Comparison of ENCODE assay signal across 12 cellular contexts in genomic region chr21:33364830-33365229, GRCh38. TPM values are rescaled to one million over a fixed set of nuclear protein-coding genes. Genes with fewer than 3 reads are reported as not detected.
DNase-seq lines count a peak whose midpoint lies in the region; ATAC-seq, FAIRE-seq and TF ChIP-seq lines count a peak whose summit lies in the region.
"Had no signal": no experiment of that assay in that cellular context is flagged by ENCODE, and none has a peak within 500 bp of the region (broad histone marks: within the 10 kb centered on the region; RNA-seq: fewer than 3 reads in every experiment).

No MANE protein-coding gene starts in this region.

- POLR2A ChIA-PET in K562 (lab: Yijun Ruan, JAX): interaction anchor here (1.7 kb wide), 1 partner anchor 10 kb away, joined by 5 read pairs; no protein-coding TSS in a partner anchor

- H4K20me1 ChIP-seq in K562 (replicated peaks; ENCODE audit: control insufficient read depth, insufficient read depth, low read length): no peaks in the 10 kb centered on the region

- CTCF ChIA-PET in K562 (lab: Yijun Ruan, JAX; ENCODE audit: low intra/inter-chr PET ratio): no interaction called here

- no peak for TF ChIP-seq RAD21 in K562 (CRISPR knock-in tag; conservative IDR thresholded peaks at IDR 0.05 in 1 of 2, IDR thresholded peaks at IDR 0.05 in 1 of 2)

- DNase-seq in HL-60 (ENCODE audit: low read depth in 1 of 2, low spot score in 1 of 2) (no peak), K562 (ENCODE audit: extremely low read depth in 1 of 4, low spot score in 3 of 4) (no peak), GM13976 (ENCODE audit: low spot score) (no peak)
- DNase-seq: CD4-positive, CD25-positive, alpha-beta regulatory T cell; GM23248; H7; IMR-90 had no signal

- no peak for TF ChIP-seq EP300 in K562 (IDR thresholded peaks at IDR 0.05; ENCODE audit: low read length)

- no peak overlapping the region for H3K9ac ChIP-seq in K562 (ENCODE audit: insufficient read depth in 1 of 2, low read depth in 2 of 2, low read length in 2 of 2)
- H3K9ac ChIP-seq: GM23248 had no signal

- in situ Hi-C loops in K562 (cut with MboI) (no loop called here), GM13976 (cut with MboI; ENCODE audit: low sequenced_read_pairs, unreplicated experiment) (loop anchor here (5.0 to 10.0 kb wide), 2 partner anchors 77 to 160 kb away; no protein-coding TSS in a partner anchor)

- peaks cover 13 to 24% of the 10 kb centered on the region in 2 experiments; a peak in 3 of 5 replicates for H3K4me1 ChIP-seq in K562 (replicated peaks in 1 of 2; ENCODE audit: control insufficient read depth in 2 of 2, insufficient read depth in 2 of 2, low read length in 2 of 2)
- H3K4me1 ChIP-seq in neutrophil (ENCODE audit: control insufficient read depth in 1 of 2, insufficient read depth in 1 of 2, low read depth in 1 of 2, low read length in 1 of 2): peaks cover 78 to 80% of the 10 kb centered on the region in 2 experiments

- peaks cover 17% of the 10 kb centered on the region for H3K9me3 ChIP-seq in K562 (replicated peaks; ENCODE audit: control insufficient read depth, insufficient read depth, low read depth, low read length)
- H3K9me3 ChIP-seq in neutrophil: no peaks in the 10 kb centered on the region

- no peaks in the 10 kb centered on the region for H3K9me1 ChIP-seq in K562 (ENCODE audit: control insufficient read depth, insufficient read depth, low read length)

- no peaks in the 10 kb centered on the region for H3K36me3 ChIP-seq in K562 (ENCODE audit: control insufficient read depth, insufficient read depth, low read length)
- peaks cover under 1% of the 10 kb centered on the region for H3K36me3 ChIP-seq in neutrophil

- intact Hi-C loops in K562 (cut with micrococcal nuclease): loop anchor here (5.0 kb wide), 2 partner anchors 98 to 242 kb away; partner anchors contain the start of gene IL10RB

- no peak for TF ChIP-seq CTCF in HL-60 (IDR thresholded peaks at IDR 0.05; ENCODE audit: insufficient read depth, low read length)
- TF ChIP-seq CTCF in K562 (IDR thresholded peaks at IDR 0.05 in 2 of 3, conservative IDR thresholded peaks at IDR 0.05 in 1 of 3; ENCODE audit: insufficient read depth in 2 of 3, low read depth in 1 of 3, low read length in 3 of 3): no peak
- TF ChIP-seq CTCF in neutrophil (IDR thresholded peaks at IDR 0.05): no peak
- TF ChIP-seq CTCF in GM13976 (IDR thresholded peaks at IDR 0.05; ENCODE audit: borderline replicate concordance, control extremely low read depth, extremely low read depth, insufficient read depth, missing control alignments): no peak

- H3K4me3 ChIP-seq in HL-60 (replicated peaks; ENCODE audit: insufficient read depth, low read length) (no peak overlapping the region), K562 (no peak overlapping the region), neutrophil (ENCODE audit: low read depth in 1 of 2, low read length in 1 of 2) (peak overlapping the region; percentile 23 to 27)
- H3K4me3 ChIP-seq: A549, GM23248 had no signal

- BruUV-seq in K562 (replicated peaks; lab: Mats Ljungman, UMichigan): no TSS peak

- no peaks in the 10 kb centered on the region for H3K27me3 ChIP-seq in HL-60 (ENCODE audit: insufficient read depth, poor library complexity, severe bottlenecking)
- no peaks in the 10 kb centered on the region for H3K27me3 ChIP-seq in K562 (ENCODE audit: control insufficient read depth in 2 of 2, insufficient read depth in 2 of 2, low read length in 2 of 2)
- H3K27me3 ChIP-seq in neutrophil: no peaks in the 10 kb centered on the region

- ATAC-seq in K562: no peak
- ATAC-seq in GM21723 (IDR thresholded peaks at IDR 0.05; ENCODE audit: unreplicated experiment): no peak
- no peak for ATAC-seq in HG03025 (IDR thresholded peaks at IDR 0.05; ENCODE audit: low FRiP score, unreplicated experiment)
- ATAC-seq: A549 had no signal

- H2AFZ ChIP-seq in K562 (ENCODE audit: low read depth, low read length): 0 out of 2 replicates have a peak overlapping the region, but pooled peaks have one; percentile 73

- H3K79me2 ChIP-seq in K562 (ENCODE audit: control insufficient read depth, insufficient read depth, low read length): no peaks in the 10 kb centered on the region

- 33% methylated on average over 5 of the region's 5 CpGs for WGBS in K562 (ENCODE audit: insufficient coverage, low coverage, missing lambda C conversion rate)

- no peak overlapping the region for H3K4me2 ChIP-seq in K562 (ENCODE audit: insufficient read depth, low read length)
- H3K4me2 ChIP-seq: A549 had no signal

- H3K27ac ChIP-seq in HL-60 (replicated peaks) (peak overlapping the region; percentile 58), K562 (ENCODE audit: extremely low read depth, low read depth, low read length) (no peak overlapping the region), neutrophil (peak overlapping the region; percentile 94)
- H3K27ac ChIP-seq: A549, GM23248 had no signal

- no peak for TF ChIP-seq POLR2A in K562 (conservative IDR thresholded peaks at IDR 0.05)

- FAIRE-seq in K562 (lab: Jason Lieb, UNC): no peak
- FAIRE-seq: A549, GM18507 had no signal

TF ChIP-seq in K562, 482 proteins besides CTCF, POLR2A, EP300 and RAD21:
- TF ChIP-seq FOS (IDR thresholded peaks at IDR 0.05; ENCODE audit: extremely low read depth, insufficient read length): no peak
- TF ChIP-seq ZNF121 (CRISPR knock-in tag; conservative IDR thresholded peaks at IDR 0.05): peak; percentile 90
- TF ChIP-seq RBM25 (IDR thresholded peaks at IDR 0.05; ENCODE audit: low read depth, low read length, severe bottlenecking): peak; percentile 18
- 0 out of 2 replicates have a peak, but pooled peaks have one; percentile 42 for TF ChIP-seq ZNF512 (tag; IDR thresholded peaks at IDR 0.05)

RNA-seq across cellular contexts. Expression of gene IFNGR2, which starts 38.4 kb away (rescaled TPM):
- total RNA-seq in K562 (2011; cell fraction: chromatin; rRNA removed; ENCODE audit: low replicate concordance): 16.2 and 26.5 TPM in 2 replicates
- total RNA-seq in K562 (2011; cell fraction: nucleolus; rRNA removed): 28.2 and 28.3 TPM in 2 replicates
- total RNA-seq in K562 (2011; cell fraction: nucleoplasm; rRNA removed): 31.7 and 44.8 TPM in 2 replicates
- total RNA-seq in K562 (2014; rRNA removed) (19.4 and 24.2 TPM in 2 replicates), K562 (2014; rRNA removed; fragmentation: Illumina TruSeq; extraction: Trizol) (28.5 and 31.3 TPM in 2 replicates), K562 (2015; rRNA removed; fragmentation: Illumina TruSeq; extraction: Trizol) (31.3 and 36.8 TPM in 2 replicates), K562 (2021) (28.5 and 29.5 TPM in 2 replicates)
- polyA plus RNA-seq in K562 (2011; rRNA removed) (58.0 and 81.8 TPM in 2 replicates), K562 (2014; fragmentation: Illumina TruSeq; extraction: Trizol) (35.4 and 44.8 TPM in 2 replicates), K562 (2014; fragmentation: Nextera tagmentation; extraction: Ambion mirVana) (1 to 10 TPM; 6.7 to 8.4 TPM), K562 (2014; rRNA removed) (27.8 and 32.9 TPM in 2 replicates)
- 45.1 and 64.7 TPM in 2 replicates for polyA plus RNA-seq in K562 (2011; cell fraction: cytosol; rRNA removed)
- polyA plus RNA-seq in K562 (2011; cell fraction: nucleus; rRNA removed): 34.8 and 50.8 TPM in 2 replicates
- polyA plus RNA-seq in K562 (2012): 24.4 and 31.8 TPM in 2 replicates
- polyA minus RNA-seq in K562 (2011; rRNA and poly(A)+ RNA removed): 43.8 and 53.1 TPM in 2 replicates
- 26.9 and 27.4 TPM in 2 replicates for polyA minus RNA-seq in K562 (2011; cell fraction: cytosol; rRNA and poly(A)+ RNA removed)
- polyA minus RNA-seq in K562 (2011; cell fraction: nucleus; rRNA and poly(A)+ RNA removed): 13.1 and 19.8 TPM in 2 replicates

RNA-seq across cellular contexts. Expression of gene IFNAR1, which starts 40.1 kb away (rescaled TPM):
- total RNA-seq in K562 (2011; cell fraction: chromatin; rRNA removed; ENCODE audit: low replicate concordance): 7.7 and 20.5 TPM in 2 replicates
- total RNA-seq in K562 (2011; cell fraction: nucleolus; rRNA removed): 8.7 and 11.3 TPM in 2 replicates
- total RNA-seq in K562 (2011; cell fraction: nucleoplasm; rRNA removed): 13.3 and 24.0 TPM in 2 replicates
- total RNA-seq in K562 (2014; rRNA removed): 8.6 TPM in 2 replicates
- 11.5 and 13.7 TPM in 2 replicates for total RNA-seq in K562 (2014; rRNA removed; fragmentation: Illumina TruSeq; extraction: Trizol)
- total RNA-seq in K562 (2015; rRNA removed; fragmentation: Illumina TruSeq; extraction: Trizol): 10.2 and 12.7 TPM in 2 replicates
- total RNA-seq in K562 (2021): 23.7 and 24.2 TPM in 2 replicates
- 10.4 and 10.8 TPM in 2 replicates for polyA plus RNA-seq in K562 (2011; rRNA removed)
- 5.4 and 10.1 TPM in 2 replicates for polyA plus RNA-seq in K562 (2011; cell fraction: cytosol; rRNA removed)
- polyA plus RNA-seq in K562 (2011; cell fraction: nucleus; rRNA removed): 2.8 and 3.5 TPM in 2 replicates
- polyA plus RNA-seq in K562 (2012): 20.0 and 32.3 TPM in 2 replicates
- 17.2 and 20.9 TPM in 2 replicates for polyA plus RNA-seq in K562 (2014; fragmentation: Illumina TruSeq; extraction: Trizol)
- 10 to 100 TPM; 27.4 to 31.8 TPM for polyA plus RNA-seq in K562 (2014; fragmentation: Nextera tagmentation; extraction: Ambion mirVana)
- polyA plus RNA-seq in K562 (2014; rRNA removed): 11.0 and 14.8 TPM in 2 replicates
- 21.6 and 28.4 TPM in 2 replicates for polyA minus RNA-seq in K562 (2011; rRNA and poly(A)+ RNA removed)
- polyA minus RNA-seq in K562 (2011; cell fraction: cytosol; rRNA and poly(A)+ RNA removed): 10.5 and 11.9 TPM in 2 replicates
- polyA minus RNA-seq in K562 (2011; cell fraction: nucleus; rRNA and poly(A)+ RNA removed): 6.2 and 12.8 TPM in 2 replicates

Comparison
In these comparisons a context has a peak if more than half of its experiments do, and no peak if none do; other contexts are left out.
1. H3K4me3 ChIP-seq: peak in neutrophil (2 of 2); none in HL-60 (single experiment) and K562 (single experiment).